ENCODE assay signal across 9 cellular contexts in the genomic region with DNA sequence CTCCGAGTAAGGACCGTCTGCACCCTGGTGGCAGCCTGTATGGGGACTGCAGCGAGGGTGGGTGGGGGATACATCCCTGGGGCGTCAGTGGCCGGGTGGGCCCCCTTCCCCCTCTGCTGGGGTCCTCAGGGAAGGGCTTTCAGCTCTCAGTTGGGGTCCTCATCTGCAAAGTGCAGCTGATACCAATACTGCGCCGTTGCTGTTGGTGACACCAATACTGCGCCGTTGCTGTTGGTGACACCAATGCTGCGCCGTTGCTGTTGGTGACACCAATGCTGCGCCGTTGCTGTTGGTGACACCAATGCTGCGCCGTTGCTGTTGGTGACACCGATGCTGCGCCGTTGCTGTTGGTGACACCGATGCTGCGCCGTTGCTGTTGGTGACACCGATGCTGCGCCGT. TPM values are rescaled to one million over a fixed set of nuclear protein-coding genes. Genes with fewer than 3 reads are reported as not detected.
"Had no signal": no experiment of that assay in that cellular context is flagged by ENCODE, and none has a peak within 500 bp of the region (broad histone marks: within the 10 kb centered on the region; RNA-seq: fewer than 3 reads in every experiment).

No MANE protein-coding gene starts in this region.

RNA-seq across cellular contexts. Expression of a gene that starts 48.0 kb away (rescaled TPM):
- total RNA-seq: naive thymus-derived CD8-positive, alpha-beta T cell; natural killer cell treated with Interleukin-12 subunit alpha and Interleukin-12 subunit beta and Interleukin-15 and Interleukin-18, amount 100 ng/mL, for 72 hours; osteoblast; psoas muscle; renal cortical epithelial cell; right cardiac atrium; sigmoid colon; subcutaneous adipose tissue; thoracic aorta had no signal
- polyA plus RNA-seq: naive thymus-derived CD8-positive, alpha-beta T cell; psoas muscle; right cardiac atrium had no signal
